1 cellular context compared by ENCODE assay signal in genomic region chr22:31079095-31079642, GRCh38.
TF ChIP-seq lines count a peak whose summit lies in the region.

No MANE protein-coding gene starts in this region.

TF ChIP-seq in SK-N-SH treated with all-trans-retinoic acid at 6 μM for 48 hours, 23 proteins besides CTCF, POLR2A, EP300 and RAD21 (continued from another document):
- no peak for TF ChIP-seq CSRNP3 (CRISPR knock-in tag; IDR thresholded peaks at IDR 0.05)
- TF ChIP-seq OSR1 (CRISPR knock-in tag; IDR thresholded peaks at IDR 0.05) = no peak
- TF ChIP-seq RARB (CRISPR knock-in tag; IDR thresholded peaks at IDR 0.05) = no peak
- TF ChIP-seq ARNTL (CRISPR knock-in tag; IDR thresholded peaks at IDR 0.05; ENCODE audit: borderline replicate concordance, low read depth) = no peak
- no peak for TF ChIP-seq TSHZ2 (CRISPR knock-in tag; IDR thresholded peaks at IDR 0.05)
- no peak for TF ChIP-seq GLIS3 (CRISPR knock-in tag; IDR thresholded peaks at IDR 0.05)
- TF ChIP-seq TOX (CRISPR knock-in tag; IDR thresholded peaks at IDR 0.05; ENCODE audit: borderline replicate concordance) = no peak
- no peak for TF ChIP-seq ESRRG (CRISPR knock-in tag; IDR thresholded peaks at IDR 0.05)
- TF ChIP-seq TCF4 (CRISPR knock-in tag; IDR thresholded peaks at IDR 0.05; ENCODE audit: borderline replicate concordance) = no peak
- TF ChIP-seq PPARA (CRISPR knock-in tag; IDR thresholded peaks at IDR 0.05; ENCODE audit: borderline replicate concordance) = no peak
TF ChIP-seq in SK-N-SH treated with all-trans-retinoic acid at 6 μM for 48 hours: peak in this region for 0.
